In genomic region chr6:157049126-157049525, GRCh38 we compare ENCODE assay signal across 2 cellular contexts.
TF ChIP-seq lines count a peak whose summit lies in the region.

No MANE protein-coding gene starts in this region.

TF ChIP-seq in HepG2, 621 proteins besides CTCF, POLR2A, EP300 and RAD21 (continued from another document):
- TF ChIP-seq SIX4 (CRISPR knock-in tag; IDR thresholded peaks at IDR 0.05) (no peak), ZNF205 (CRISPR knock-in tag; IDR thresholded peaks at IDR 0.05) (no peak), NR2C2 (CRISPR knock-in tag; IDR thresholded peaks at IDR 0.05; ENCODE audit: borderline replicate concordance) (no peak), ZNF33B (CRISPR knock-in tag; IDR thresholded peaks at IDR 0.05) (no peak), HDAC1 (CRISPR knock-in tag; IDR thresholded peaks at IDR 0.05) (no peak), ZNF564 (CRISPR knock-in tag; IDR thresholded peaks at IDR 0.05) (no peak), ZFP1 (CRISPR knock-in tag; IDR thresholded peaks at IDR 0.05) (no peak), RNF219 (CRISPR knock-in tag; IDR thresholded peaks at IDR 0.05) (no peak), ZNF550 (CRISPR knock-in tag; IDR thresholded peaks at IDR 0.05; ENCODE audit: borderline replicate concordance) (no peak), PAX8 (CRISPR knock-in tag; IDR thresholded peaks at IDR 0.05; ENCODE audit: borderline replicate concordance) (no peak), HMG20B (CRISPR knock-in tag; conservative IDR thresholded peaks at IDR 0.05) (no peak), ZKSCAN5 (CRISPR knock-in tag; IDR thresholded peaks at IDR 0.05) (no peak), ZBTB1 (CRISPR knock-in tag; IDR thresholded peaks at IDR 0.05; ENCODE audit: borderline replicate concordance) (no peak), IRF9 (CRISPR knock-in tag; IDR thresholded peaks at IDR 0.05; ENCODE audit: borderline replicate concordance) (no peak), HDAC6 (IDR thresholded peaks at IDR 0.05; ENCODE audit: low read depth, low read length) (no peak)
- TF ChIP-seq, protein P1, sequence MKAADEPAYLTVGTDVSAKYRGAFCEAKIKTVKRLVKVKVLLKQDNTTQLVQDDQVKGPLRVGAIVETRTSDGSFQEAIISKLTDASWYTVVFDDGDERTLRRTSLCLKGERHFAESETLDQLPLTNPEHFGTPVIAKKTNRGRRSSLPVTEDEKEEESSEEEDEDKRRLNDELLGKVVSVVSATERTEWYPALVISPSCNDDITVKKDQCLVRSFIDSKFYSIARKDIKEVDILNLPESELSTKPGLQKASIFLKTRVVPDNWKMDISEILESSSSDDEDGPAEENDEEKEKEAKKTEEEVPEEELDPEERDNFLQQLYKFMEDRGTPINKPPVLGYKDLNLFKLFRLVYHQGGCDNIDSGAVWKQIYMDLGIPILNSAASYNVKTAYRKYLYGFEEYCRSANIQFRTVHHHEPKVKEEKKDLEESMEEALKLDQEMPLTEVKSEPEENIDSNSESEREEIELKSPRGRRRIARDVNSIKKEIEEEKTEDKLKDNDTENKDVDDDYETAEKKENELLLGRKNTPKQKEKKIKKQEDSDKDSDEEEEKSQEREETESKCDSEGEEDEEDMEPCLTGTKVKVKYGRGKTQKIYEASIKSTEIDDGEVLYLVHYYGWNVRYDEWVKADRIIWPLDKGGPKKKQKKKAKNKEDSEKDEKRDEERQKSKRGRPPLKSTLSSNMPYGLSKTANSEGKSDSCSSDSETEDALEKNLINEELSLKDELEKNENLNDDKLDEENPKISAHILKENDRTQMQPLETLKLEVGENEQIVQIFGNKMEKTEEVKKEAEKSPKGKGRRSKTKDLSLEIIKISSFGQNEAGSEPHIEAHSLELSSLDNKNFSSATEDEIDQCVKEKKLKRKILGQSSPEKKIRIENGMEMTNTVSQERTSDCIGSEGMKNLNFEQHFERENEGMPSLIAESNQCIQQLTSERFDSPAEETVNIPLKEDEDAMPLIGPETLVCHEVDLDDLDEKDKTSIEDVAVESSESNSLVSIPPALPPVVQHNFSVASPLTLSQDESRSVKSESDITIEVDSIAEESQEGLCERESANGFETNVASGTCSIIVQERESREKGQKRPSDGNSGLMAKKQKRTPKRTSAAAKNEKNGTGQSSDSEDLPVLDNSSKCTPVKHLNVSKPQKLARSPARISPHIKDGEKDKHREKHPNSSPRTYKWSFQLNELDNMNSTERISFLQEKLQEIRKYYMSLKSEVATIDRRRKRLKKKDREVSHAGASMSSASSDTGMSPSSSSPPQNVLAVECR (CRISPR knock-in tag; IDR thresholded peaks at IDR 0.05; ENCODE audit: borderline replicate concordance) = no peak
- TF ChIP-seq, protein P2, sequence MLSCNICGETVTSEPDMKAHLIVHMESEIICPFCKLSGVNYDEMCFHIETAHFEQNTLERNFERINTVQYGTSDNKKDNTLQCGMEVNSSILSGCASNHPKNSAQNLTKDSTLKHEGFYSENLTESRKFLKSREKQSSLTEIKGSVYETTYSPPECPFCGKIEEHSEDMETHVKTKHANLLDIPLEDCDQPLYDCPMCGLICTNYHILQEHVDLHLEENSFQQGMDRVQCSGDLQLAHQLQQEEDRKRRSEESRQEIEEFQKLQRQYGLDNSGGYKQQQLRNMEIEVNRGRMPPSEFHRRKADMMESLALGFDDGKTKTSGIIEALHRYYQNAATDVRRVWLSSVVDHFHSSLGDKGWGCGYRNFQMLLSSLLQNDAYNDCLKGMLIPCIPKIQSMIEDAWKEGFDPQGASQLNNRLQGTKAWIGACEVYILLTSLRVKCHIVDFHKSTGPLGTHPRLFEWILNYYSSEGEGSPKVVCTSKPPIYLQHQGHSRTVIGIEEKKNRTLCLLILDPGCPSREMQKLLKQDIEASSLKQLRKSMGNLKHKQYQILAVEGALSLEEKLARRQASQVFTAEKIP (CRISPR knock-in tag; IDR thresholded peaks at IDR 0.05; ENCODE audit: borderline replicate concordance) = no peak

TF ChIP-seq in K562, 482 proteins besides CTCF, POLR2A, EP300 and RAD21 (continued from another document):
- TF ChIP-seq MGA (IDR thresholded peaks at IDR 0.05) (no peak), L3MBTL2 (IDR thresholded peaks at IDR 0.05) (peak; percentile 70), E2F6 (IDR thresholded peaks at IDR 0.05; ENCODE audit: borderline replicate concordance in 1 of 2, extremely low read depth in 1 of 2, insufficient read depth in 1 of 2, insufficient read length in 1 of 2, low read depth in 1 of 2, low read length in 1 of 2, poor library complexity in 1 of 2, severe bottlenecking in 1 of 2) (peak in 1 of 2 experiments; percentile 14), NR2C2 (CRISPR knock-in tag; IDR thresholded peaks at IDR 0.05) (no peak), NR2C2 (tag; IDR thresholded peaks at IDR 0.05) (peak; percentile 26; the same call in 1 of the 2 replicates), MBD2 (IDR thresholded peaks at IDR 0.05; ENCODE audit: borderline replicate concordance, low read depth) (no peak), GABPA (tag; conservative IDR thresholded peaks at IDR 0.05; ENCODE audit: low read depth) (no peak), EHMT2 (IDR thresholded peaks at IDR 0.05) (peak; percentile 7; the same call in 1 of the 2 replicates), ZNF589 (CRISPR knock-in tag; IDR thresholded peaks at IDR 0.05; ENCODE audit: low read depth) (0 out of 2 replicates have a peak, but pooled peaks have one; percentile 42), ZNF263 (CRISPR knock-in tag; IDR thresholded peaks at IDR 0.05; ENCODE audit: borderline replicate concordance) (peak; percentile 29; the same call in 1 of the 2 replicates), SAFB (IDR thresholded peaks at IDR 0.05; ENCODE audit: borderline replicate concordance, low read depth, low read length) (no peak), NCOA4 (IDR thresholded peaks at IDR 0.05; ENCODE audit: partially characterized antibody) (no peak), GTF2F1 (IDR thresholded peaks at IDR 0.05; ENCODE audit: low read depth, low read length) (no peak), MAZ (CRISPR knock-in tag; conservative IDR thresholded peaks at IDR 0.05 in 1 of 2, IDR thresholded peaks at IDR 0.05 in 1 of 2) (peak in 1 of 2 experiments; percentile 32; a peak in 1 of 4 replicates), ESRRA (IDR thresholded peaks at IDR 0.05; ENCODE audit: borderline replicate concordance, low read depth) (0 out of 2 replicates have a peak, but pooled peaks have one; percentile 21), SPI1 (IDR thresholded peaks at IDR 0.05; ENCODE audit: borderline replicate concordance, low read depth, low read length) (peak; percentile 88; the same call in 1 of the 2 replicates), XRCC4 (IDR thresholded peaks at IDR 0.05; ENCODE audit: extremely low read depth, insufficient read depth, insufficient read length) (no peak), JUND (IDR thresholded peaks at IDR 0.05; ENCODE audit: borderline replicate concordance, low read depth, low read length) (no peak), JUND (tag; IDR thresholded peaks at IDR 0.05; ENCODE audit: borderline replicate concordance, low read depth, low read length) (peak; percentile 33; the same call in 1 of the 3 replicates), SIN3B (IDR thresholded peaks at IDR 0.05; ENCODE audit: low read depth) (no peak), SRF (CRISPR knock-in tag; IDR thresholded peaks at IDR 0.05) (peak in 1 of 2 experiments; percentile 85; a peak in 2 of 4 replicates)
- TF ChIP-seq, protein P3, sequence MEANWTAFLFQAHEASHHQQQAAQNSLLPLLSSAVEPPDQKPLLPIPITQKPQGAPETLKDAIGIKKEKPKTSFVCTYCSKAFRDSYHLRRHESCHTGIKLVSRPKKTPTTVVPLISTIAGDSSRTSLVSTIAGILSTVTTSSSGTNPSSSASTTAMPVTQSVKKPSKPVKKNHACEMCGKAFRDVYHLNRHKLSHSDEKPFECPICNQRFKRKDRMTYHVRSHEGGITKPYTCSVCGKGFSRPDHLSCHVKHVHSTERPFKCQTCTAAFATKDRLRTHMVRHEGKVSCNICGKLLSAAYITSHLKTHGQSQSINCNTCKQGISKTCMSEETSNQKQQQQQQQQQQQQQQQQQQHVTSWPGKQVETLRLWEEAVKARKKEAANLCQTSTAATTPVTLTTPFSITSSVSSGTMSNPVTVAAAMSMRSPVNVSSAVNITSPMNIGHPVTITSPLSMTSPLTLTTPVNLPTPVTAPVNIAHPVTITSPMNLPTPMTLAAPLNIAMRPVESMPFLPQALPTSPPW (CRISPR knock-in tag; IDR thresholded peaks at IDR 0.05) = peak; percentile 54
- TF ChIP-seq, protein P4, sequence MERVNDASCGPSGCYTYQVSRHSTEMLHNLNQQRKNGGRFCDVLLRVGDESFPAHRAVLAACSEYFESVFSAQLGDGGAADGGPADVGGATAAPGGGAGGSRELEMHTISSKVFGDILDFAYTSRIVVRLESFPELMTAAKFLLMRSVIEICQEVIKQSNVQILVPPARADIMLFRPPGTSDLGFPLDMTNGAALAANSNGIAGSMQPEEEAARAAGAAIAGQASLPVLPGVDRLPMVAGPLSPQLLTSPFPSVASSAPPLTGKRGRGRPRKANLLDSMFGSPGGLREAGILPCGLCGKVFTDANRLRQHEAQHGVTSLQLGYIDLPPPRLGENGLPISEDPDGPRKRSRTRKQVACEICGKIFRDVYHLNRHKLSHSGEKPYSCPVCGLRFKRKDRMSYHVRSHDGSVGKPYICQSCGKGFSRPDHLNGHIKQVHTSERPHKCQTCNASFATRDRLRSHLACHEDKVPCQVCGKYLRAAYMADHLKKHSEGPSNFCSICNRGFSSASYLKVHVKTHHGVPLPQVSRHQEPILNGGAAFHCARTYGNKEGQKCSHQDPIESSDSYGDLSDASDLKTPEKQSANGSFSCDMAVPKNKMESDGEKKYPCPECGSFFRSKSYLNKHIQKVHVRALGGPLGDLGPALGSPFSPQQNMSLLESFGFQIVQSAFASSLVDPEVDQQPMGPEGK (CRISPR knock-in tag; IDR thresholded peaks at IDR 0.05; ENCODE audit: borderline replicate concordance) = no peak
